Comparison of ENCODE assay signal across 7 cellular contexts in the genomic region with DNA sequence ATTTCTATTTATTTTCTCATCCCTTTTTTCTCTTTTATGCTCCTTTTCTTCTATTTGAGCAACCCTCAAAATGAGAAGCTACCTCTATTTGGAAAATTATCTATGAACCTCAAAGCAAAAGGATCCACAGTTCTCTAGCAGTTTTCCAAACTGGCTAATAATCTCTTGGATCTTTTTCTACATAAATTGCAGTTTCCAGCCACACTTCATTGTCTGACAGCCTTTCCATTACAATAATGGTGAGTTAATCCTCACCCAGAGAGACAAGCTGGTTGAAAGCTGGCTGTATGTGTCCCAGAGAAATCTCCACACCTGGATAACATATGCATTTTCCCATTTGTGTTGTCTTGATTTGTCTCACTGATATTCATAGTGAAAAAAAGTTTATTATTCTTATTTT.
"Had no signal": no experiment of that assay in that cellular context is flagged by ENCODE, and none has a peak within 500 bp of the region (broad histone marks: within the 10 kb centered on the region; RNA-seq: fewer than 3 reads in every experiment).

No MANE protein-coding gene starts in this region.

- H3K27ac ChIP-seq: HL-60 had no signal

- DNase-seq: GOT3, H7, HCEC 1CT, KBM-7 had no signal

- H3K4me3 Mint-ChIP-seq: IgD-negative memory B cell had no signal

- H3K9me3 Mint-ChIP-seq: IgD-negative memory B cell had no signal

- FAIRE-seq: HepG2 had no signal

- ATAC-seq: HepG2 had no signal

- H3K27ac Mint-ChIP-seq: IgD-negative memory B cell had no signal

- H3K4me1 Mint-ChIP-seq: IgD-negative memory B cell had no signal
